In genomic region chr1:110136911-110137310, GRCh38 we compare ENCODE assay signal across 10 cellular contexts. TPM values are rescaled to one million over a fixed set of nuclear protein-coding genes. Genes with fewer than 3 reads are reported as not detected.
DNase-seq lines count a peak whose midpoint lies in the region; ATAC-seq, FAIRE-seq and TF ChIP-seq lines count a peak whose summit lies in the region.
"Had no signal": no experiment of that assay in that cellular context is flagged by ENCODE, and none has a peak within 500 bp of the region (broad histone marks: within the 10 kb centered on the region; RNA-seq: fewer than 3 reads in every experiment).

No MANE protein-coding gene starts in this region.

- H3K4me3 Mint-ChIP-seq in WTC11 = peak overlapping the region; percentile 28
- H3K4me3 Mint-ChIP-seq in activated T-helper 17 cell treated with anti-CD3 and anti-CD28 coated beads, Interleukin-2, amount 50 U/mL, for 72 hours = no peak overlapping the region
- H3K4me3 Mint-ChIP-seq: T-helper 1 cell treated with Interleukin-12 subunit alpha and Interleukin-12 subunit beta and Interleukin-4 antibody, amounts not matched to agents 30 μg/mL and 1 μg/mL, for 36 hours had no signal

- POLR2A ChIA-PET in WTC11 (lab: Charles Lee) = no interaction called here

- no peak overlapping the region for H3K27ac Mint-ChIP-seq in WTC11
- no peak overlapping the region for H3K27ac Mint-ChIP-seq in activated T-helper 17 cell treated with anti-CD3 and anti-CD28 coated beads, Interleukin-2, amount 50 U/mL, for 72 hours
- H3K27ac Mint-ChIP-seq: T-helper 1 cell treated with Interleukin-12 subunit alpha and Interleukin-12 subunit beta and Interleukin-4 antibody, amounts not matched to agents 30 μg/mL and 1 μg/mL, for 36 hours had no signal

- CTCF ChIA-PET in WTC11 (lab: Charles Lee) = interaction anchor here (0.6 kb wide), 1 partner anchor 49 kb away, joined by 3 read pairs; no protein-coding TSS in a partner anchor

- no peaks in the 10 kb centered on the region for H3K9me3 Mint-ChIP-seq in WTC11
- H3K9me3 Mint-ChIP-seq in activated T-helper 17 cell treated with anti-CD3 and anti-CD28 coated beads, Interleukin-2, amount 50 U/mL, for 72 hours = no peaks in the 10 kb centered on the region
- H3K9me3 Mint-ChIP-seq: T-helper 1 cell treated with Interleukin-12 subunit alpha and Interleukin-12 subunit beta and Interleukin-4 antibody, amounts not matched to agents 30 μg/mL and 1 μg/mL, for 36 hours had no signal

- TF ChIP-seq CTCF in WTC11 (IDR thresholded peaks at IDR 0.05) = no peak
- no peak for TF ChIP-seq CTCF in coronary artery (IDR thresholded peaks at IDR 0.05)
- no peak for TF ChIP-seq CTCF in D721Med (IDR thresholded peaks at IDR 0.05; ENCODE audit: insufficient read depth, missing control alignments)

- no peak overlapping the region for H3K4me3 ChIP-seq in coronary artery

- H3K4me1 Mint-ChIP-seq in WTC11 = peaks cover 22% of the 10 kb centered on the region
- no peaks in the 10 kb centered on the region for H3K4me1 Mint-ChIP-seq in activated T-helper 17 cell treated with anti-CD3 and anti-CD28 coated beads, Interleukin-2, amount 50 U/mL, for 72 hours

- no peak for FAIRE-seq in D721Med (lab: Jason Lieb, UNC)

- peaks cover 15% of the 10 kb centered on the region for H3K27me3 Mint-ChIP-seq in WTC11 (ENCODE audit: low read depth)
- H3K27me3 Mint-ChIP-seq in activated T-helper 17 cell treated with anti-CD3 and anti-CD28 coated beads, Interleukin-2, amount 50 U/mL, for 72 hours = peaks cover 35% of the 10 kb centered on the region

- H3K36me3 Mint-ChIP-seq in WTC11 = no peaks in the 10 kb centered on the region
- no peaks in the 10 kb centered on the region for H3K36me3 Mint-ChIP-seq in activated T-helper 17 cell treated with anti-CD3 and anti-CD28 coated beads, Interleukin-2, amount 50 U/mL, for 72 hours (ENCODE audit: low read depth)

- ATAC-seq in WTC11 (peak; percentile 87), GM21526 (IDR thresholded peaks at IDR 0.05; ENCODE audit: low FRiP score, unreplicated experiment) (no peak)
- no peak for ATAC-seq in activated T-helper 17 cell treated with anti-CD3 and anti-CD28 coated beads, Interleukin-2, amount 50 U/mL, for 72 hours (replicated peaks)

- DNase-seq in DMS 273 (lab: John Stamatoyannopoulos, UW; ENCODE audit: unreplicated experiment) (peak; percentile 90), NCI-H146 (lab: John Stamatoyannopoulos, UW) (peak; percentile 96), WTC11 (ENCODE audit: low spot score) (peak; percentile 79), left kidney (ENCODE audit: low read depth, low spot score) (peak; percentile 85), coronary artery (ENCODE audit: low spot score) (no peak), D721Med (ENCODE audit: insufficient read length, low spot score) (no peak)

- H3K27ac ChIP-seq in coronary artery = no peak overlapping the region

TF ChIP-seq in WTC11, 78 proteins besides CTCF, POLR2A, EP300 and RAD21 (continues in another document):
- TF ChIP-seq MLX (CRISPR knock-in tag; IDR thresholded peaks at IDR 0.05) = no peak
- peak; percentile 94 for TF ChIP-seq USF1 (CRISPR knock-in tag; IDR thresholded peaks at IDR 0.05)
- TF ChIP-seq TEAD4 (CRISPR knock-in tag; IDR thresholded peaks at IDR 0.05) = no peak
- no peak for TF ChIP-seq CBFB (CRISPR knock-in tag; IDR thresholded peaks at IDR 0.05; ENCODE audit: low read depth)
- no peak for TF ChIP-seq STAT6 (CRISPR knock-in tag; conservative IDR thresholded peaks at IDR 0.05; ENCODE audit: low read depth)
- TF ChIP-seq, protein P1, sequence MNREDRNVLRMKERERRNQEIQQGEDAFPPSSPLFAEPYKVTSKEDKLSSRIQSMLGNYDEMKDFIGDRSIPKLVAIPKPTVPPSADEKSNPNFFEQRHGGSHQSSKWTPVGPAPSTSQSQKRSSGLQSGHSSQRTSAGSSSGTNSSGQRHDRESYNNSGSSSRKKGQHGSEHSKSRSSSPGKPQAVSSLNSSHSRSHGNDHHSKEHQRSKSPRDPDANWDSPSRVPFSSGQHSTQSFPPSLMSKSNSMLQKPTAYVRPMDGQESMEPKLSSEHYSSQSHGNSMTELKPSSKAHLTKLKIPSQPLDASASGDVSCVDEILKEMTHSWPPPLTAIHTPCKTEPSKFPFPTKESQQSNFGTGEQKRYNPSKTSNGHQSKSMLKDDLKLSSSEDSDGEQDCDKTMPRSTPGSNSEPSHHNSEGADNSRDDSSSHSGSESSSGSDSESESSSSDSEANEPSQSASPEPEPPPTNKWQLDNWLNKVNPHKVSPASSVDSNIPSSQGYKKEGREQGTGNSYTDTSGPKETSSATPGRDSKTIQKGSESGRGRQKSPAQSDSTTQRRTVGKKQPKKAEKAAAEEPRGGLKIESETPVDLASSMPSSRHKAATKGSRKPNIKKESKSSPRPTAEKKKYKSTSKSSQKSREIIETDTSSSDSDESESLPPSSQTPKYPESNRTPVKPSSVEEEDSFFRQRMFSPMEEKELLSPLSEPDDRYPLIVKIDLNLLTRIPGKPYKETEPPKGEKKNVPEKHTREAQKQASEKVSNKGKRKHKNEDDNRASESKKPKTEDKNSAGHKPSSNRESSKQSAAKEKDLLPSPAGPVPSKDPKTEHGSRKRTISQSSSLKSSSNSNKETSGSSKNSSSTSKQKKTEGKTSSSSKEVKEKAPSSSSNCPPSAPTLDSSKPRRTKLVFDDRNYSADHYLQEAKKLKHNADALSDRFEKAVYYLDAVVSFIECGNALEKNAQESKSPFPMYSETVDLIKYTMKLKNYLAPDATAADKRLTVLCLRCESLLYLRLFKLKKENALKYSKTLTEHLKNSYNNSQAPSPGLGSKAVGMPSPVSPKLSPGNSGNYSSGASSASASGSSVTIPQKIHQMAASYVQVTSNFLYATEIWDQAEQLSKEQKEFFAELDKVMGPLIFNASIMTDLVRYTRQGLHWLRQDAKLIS (CRISPR knock-in tag; IDR thresholded peaks at IDR 0.05; ENCODE audit: borderline replicate concordance) = no peak
- TF ChIP-seq, protein P2, sequence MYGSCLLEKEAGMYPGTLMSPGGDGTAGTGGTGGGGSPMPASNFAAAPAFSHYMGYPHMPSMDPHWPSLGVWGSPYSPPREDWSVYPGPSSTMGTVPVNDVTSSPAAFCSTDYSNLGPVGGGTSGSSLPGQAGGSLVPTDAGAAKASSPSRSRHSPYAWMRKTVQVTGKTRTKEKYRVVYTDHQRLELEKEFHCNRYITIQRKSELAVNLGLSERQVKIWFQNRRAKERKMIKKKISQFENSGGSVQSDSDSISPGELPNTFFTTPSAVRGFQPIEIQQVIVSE (CRISPR knock-in tag; IDR thresholded peaks at IDR 0.05; ENCODE audit: borderline replicate concordance) = no peak
- no peak for TF ChIP-seq GABPB1 (CRISPR knock-in tag; IDR thresholded peaks at IDR 0.05)
- no peak for TF ChIP-seq IRF2 (CRISPR knock-in tag; IDR thresholded peaks at IDR 0.05; ENCODE audit: borderline replicate concordance, low read depth)
- no peak for TF ChIP-seq JAZF1 (CRISPR knock-in tag; IDR thresholded peaks at IDR 0.05)
- TF ChIP-seq ZBTB21 (CRISPR knock-in tag; IDR thresholded peaks at IDR 0.05; ENCODE audit: borderline replicate concordance) = no peak
- TF ChIP-seq, protein P3, sequence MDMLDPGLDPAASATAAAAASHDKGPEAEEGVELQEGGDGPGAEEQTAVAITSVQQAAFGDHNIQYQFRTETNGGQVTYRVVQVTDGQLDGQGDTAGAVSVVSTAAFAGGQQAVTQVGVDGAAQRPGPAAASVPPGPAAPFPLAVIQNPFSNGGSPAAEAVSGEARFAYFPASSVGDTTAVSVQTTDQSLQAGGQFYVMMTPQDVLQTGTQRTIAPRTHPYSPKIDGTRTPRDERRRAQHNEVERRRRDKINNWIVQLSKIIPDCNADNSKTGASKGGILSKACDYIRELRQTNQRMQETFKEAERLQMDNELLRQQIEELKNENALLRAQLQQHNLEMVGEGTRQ (CRISPR knock-in tag; IDR thresholded peaks at IDR 0.05) = peak; percentile 94
- no peak for TF ChIP-seq MAX (CRISPR knock-in tag; IDR thresholded peaks at IDR 0.05)
- no peak for TF ChIP-seq ZNF219 (CRISPR knock-in tag; IDR thresholded peaks at IDR 0.05; ENCODE audit: borderline replicate concordance)

RNA-seq across cellular contexts. Expression of gene SLC6A17, which starts 13.4 kb away (rescaled TPM):
- total RNA-seq in WTC11 (2021) = 0.09 to 0.24 TPM (median 0.16 TPM) in 3 replicates
- total RNA-seq in activated T-helper 17 cell treated with anti-CD3 and anti-CD28 coated beads, Interleukin-2, amount 50 U/mL, for 72 hours = not detected

RNA-seq across cellular contexts. Expression of gene UBL4B, which starts 24.7 kb away (rescaled TPM):
- 0.11 TPM in 1 of 3 replicates, not detected in the others for total RNA-seq in WTC11 (2021)
- not detected for total RNA-seq in activated T-helper 17 cell treated with anti-CD3 and anti-CD28 coated beads, Interleukin-2, amount 50 U/mL, for 72 hours
- total RNA-seq: dermis microvascular lymphatic vessel endothelial cell had no signal

Comparison
In these comparisons a context has a peak if more than half of its experiments do, and no peak if none do; other contexts are left out.
1. DNase-seq: peak in DMS 273 (single experiment), NCI-H146 (single experiment), WTC11 (single experiment) and left kidney (single experiment); none in coronary artery (single experiment) and D721Med (single experiment).